ENCODE assay signal across 8 cellular contexts in genomic region chr7:87039717-87040299, GRCh38. TPM values are rescaled to one million over a fixed set of nuclear protein-coding genes. Genes with fewer than 3 reads are reported as not detected.
DNase-seq lines count a peak whose midpoint lies in the region; ATAC-seq and TF ChIP-seq lines count a peak whose summit lies in the region.
"Not testable (repeated sequence)": the region's sequence is repeated elsewhere in the genome, so short reads cannot be mapped to it uniquely, and the experiment has no call there.

No MANE protein-coding gene starts in this region.

- peak overlapping the region in 6 of 7 donors; percentile 1 to 92 (median 82) for H3K27ac Mint-ChIP-seq in CD4-positive, alpha-beta memory T cell
- peak overlapping the region; percentile 19 for H3K27ac Mint-ChIP-seq in T-helper 17 cell
- peak overlapping the region; percentile 99 for H3K27ac Mint-ChIP-seq in nephron progenitor cell
- peak overlapping the region; percentile 41 to 45 for H3K27ac Mint-ChIP-seq in stimulated activated naive CD8-positive, alpha-beta T cell treated with anti-CD3 and anti-CD28 coated beads, Interleukin-15, amount 100 ng/mL, for 72 hours

- not testable (repeated sequence) for H3K36me3 ChIP-seq in CD4-positive, alpha-beta memory T cell (ENCODE audit: insufficient read depth, low read length); iPS DF 6.9 (ENCODE audit: control insufficient read depth, insufficient read depth, low read length)

- not testable (repeated sequence) for H3K4me3 ChIP-seq in CD4-positive, alpha-beta memory T cell (ENCODE audit: low read length in 2 of 2)
- H3K4me3 ChIP-seq in choroid plexus epithelial cell (ENCODE audit: low read depth, low read length) (peak overlapping the region; percentile 22), iPS DF 6.9 (ENCODE audit: low read length) (peak overlapping the region; percentile 69; the same call in 1 of the 2 replicates)

- intact Hi-C loops in CD4-positive, alpha-beta memory T cell (cut with micrococcal nuclease): not testable (repeated sequence)

- not testable (repeated sequence) for H3K27me3 ChIP-seq in CD4-positive, alpha-beta memory T cell (ENCODE audit: insufficient read depth, low read length); iPS DF 6.9 (ENCODE audit: control insufficient read depth, insufficient read depth, low read length)

- H3K9me3 Mint-ChIP-seq in CD4-positive, alpha-beta memory T cell; stimulated activated naive CD8-positive, alpha-beta T cell treated with anti-CD3 and anti-CD28 coated beads, Interleukin-15, amount 100 ng/mL, for 72 hours: not testable (repeated sequence)
- H3K9me3 Mint-ChIP-seq in nephron progenitor cell: peaks cover 51% of the 10 kb centered on the region

- TF ChIP-seq CTCF in choroid plexus epithelial cell (conservative IDR thresholded peaks at IDR 0.05; ENCODE audit: low read depth, low read length); nephron progenitor cell (IDR thresholded peaks at IDR 0.05): not testable (repeated sequence)

- CTCF ChIA-PET in CD4-positive, alpha-beta memory T cell (lab: Charles Lee; ENCODE audit: partially characterized antibody): not testable (repeated sequence)

- POLR2A ChIA-PET in CD4-positive, alpha-beta memory T cell (lab: Charles Lee; ENCODE audit: partially characterized antibody): interaction anchor here (1.9 to 3.3 kb wide), 2 partner anchors 20 to 113 kb away, joined by 4 to 15 read pairs; partner anchors contain the start of genes DMTF1 and ELAPOR2

- not testable (repeated sequence) for H3K4me1 ChIP-seq in CD4-positive, alpha-beta memory T cell (ENCODE audit: insufficient read depth, low read length); iPS DF 6.9 (ENCODE audit: control insufficient read depth, insufficient read depth, low read length)

- H3K4me3 Mint-ChIP-seq in CD4-positive, alpha-beta memory T cell: peak overlapping the region; percentile 64 to 82 (median 78)
- H3K4me3 Mint-ChIP-seq in T-helper 17 cell (peak overlapping the region; percentile 22), nephron progenitor cell (peak overlapping the region; percentile 93)
- H3K4me3 Mint-ChIP-seq in stimulated activated naive CD8-positive, alpha-beta T cell treated with anti-CD3 and anti-CD28 coated beads, Interleukin-15, amount 100 ng/mL, for 72 hours: peak overlapping the region; percentile 71 to 81

- H3K4me1 Mint-ChIP-seq in CD4-positive, alpha-beta memory T cell; T-helper 17 cell; stimulated activated naive CD8-positive, alpha-beta T cell treated with anti-CD3 and anti-CD28 coated beads, Interleukin-15, amount 100 ng/mL, for 72 hours: not testable (repeated sequence)
- peaks cover 15% of the 10 kb centered on the region for H3K4me1 Mint-ChIP-seq in nephron progenitor cell

- no CpG with 5 or more reads among the region's 34 CpGs for WGBS in iPS DF 6.9 (ENCODE audit: insufficient coverage, insufficient read length)

- H3K27ac ChIP-seq in CD4-positive, alpha-beta memory T cell (ENCODE audit: low read depth, low read length); iPS DF 6.9 (ENCODE audit: low read length): not testable (repeated sequence)

- ATAC-seq in T-helper 17 cell; stimulated activated naive CD8-positive, alpha-beta T cell treated with anti-CD3 and anti-CD28 coated beads, Interleukin-15, amount 100 ng/mL, for 72 hours: not testable (repeated sequence)

- H3K36me3 Mint-ChIP-seq in CD4-positive, alpha-beta memory T cell; T-helper 17 cell (ENCODE audit: low read depth): not testable (repeated sequence)
- peaks cover 25% of the 10 kb centered on the region for H3K36me3 Mint-ChIP-seq in nephron progenitor cell (ENCODE audit: low read depth)

- H3K27me3 Mint-ChIP-seq in CD4-positive, alpha-beta memory T cell; T-helper 17 cell; nephron progenitor cell (ENCODE audit: low read depth, poor library complexity); stimulated activated naive CD8-positive, alpha-beta T cell treated with anti-CD3 and anti-CD28 coated beads, Interleukin-15, amount 100 ng/mL, for 72 hours: not testable (repeated sequence)

- H3K9me3 ChIP-seq in CD4-positive, alpha-beta memory T cell (ENCODE audit: control insufficient read depth in 1 of 2, low read length in 2 of 2); T-helper 17 cell (ENCODE audit: control insufficient read depth, low read length, poor library complexity, severe bottlenecking); iPS DF 6.9 (ENCODE audit: control insufficient read depth, insufficient read depth, low read length): not testable (repeated sequence)

- DNase-seq in CD4-positive, alpha-beta memory T cell: peak in 4 of 5 donors; percentile 27 to 57 (median 35)
- DNase-seq in NCI-H1105 treated with DMSO at 0.1 percent for 48 hours (lab: John Stamatoyannopoulos, UW) (peak; percentile 54), T-helper 17 cell (peak in 1 of 3 donors; percentile 22), nephron progenitor cell (peak; percentile 52)
- peak; percentile 10 for DNase-seq in activated T-helper 9 cell treated with anti-CD3 and anti-CD28 coated beads, Interleukin-2, amount 50 U/mL, for 16 hours (ENCODE audit: low read depth)
- not testable (repeated sequence) for DNase-seq in choroid plexus epithelial cell (ENCODE audit: low read depth); iPS DF 6.9 (ENCODE audit: low read depth, low spot score)
- DNase-seq in stimulated activated naive CD8-positive, alpha-beta T cell treated with anti-CD3 and anti-CD28 coated beads, Interleukin-15, amount 100 ng/mL, for 72 hours: peak; percentile 23 to 55

RNA-seq across cellular contexts. Expression of gene ELAPOR2, which starts 19.6 kb away (rescaled TPM):
- total RNA-seq in CD4-positive, alpha-beta memory T cell: 10 to 100 TPM in 1 of 2 experiments, 1 to 10 TPM in 1; 8.8 to 11.8 TPM
- 10 to 100 TPM in 1 of 2 donors, 1 to 10 TPM in 1; 6.5 to 10.2 TPM for polyA plus RNA-seq in CD4-positive, alpha-beta memory T cell
- 10 to 100 TPM; 10.4 to 14.3 TPM for total RNA-seq in T-helper 17 cell

Comparison
In these comparisons a context has a peak if more than half of its experiments do, and no peak if none do; other contexts are left out.
1. H3K27ac Mint-ChIP-seq: peak in every context shown above with its lines; median percentile 99 in nephron progenitor cell; 82 in CD4-positive, alpha-beta memory T cell; 43 in stimulated activated naive CD8-positive, alpha-beta T cell treated with anti-CD3 and anti-CD28 coated beads, Interleukin-15, amount 100 ng/mL, for 72 hours; 19 in T-helper 17 cell.
2. H3K4me3 Mint-ChIP-seq: peak in every context shown above with its lines; median percentile 93 in nephron progenitor cell; 78 in CD4-positive, alpha-beta memory T cell; 76 in stimulated activated naive CD8-positive, alpha-beta T cell treated with anti-CD3 and anti-CD28 coated beads, Interleukin-15, amount 100 ng/mL, for 72 hours; 22 in T-helper 17 cell.